ENCODE assay signal across 8 cellular contexts in genomic region chr19:58059003-58059671, GRCh38. TPM values are rescaled to one million over a fixed set of nuclear protein-coding genes. Genes with fewer than 3 reads are reported as not detected.
DNase-seq lines count a peak whose midpoint lies in the region; ATAC-seq lines count a peak whose summit lies in the region.

Gene ZNF135, plus strand, starts transcription at chr19:58059282. Its CDS starts 721 bp downstream, at chr19:58060003.

- DNase-seq in D341Med (ENCODE audit: low spot score) = peak; percentile 94
- DNase-seq in NCI-H82 treated with DMSO at 0.1 percent for 48 hours (lab: John Stamatoyannopoulos, UW; ENCODE audit: unreplicated experiment) = peak; percentile 23
- DNase-seq in activated naive CD8-positive, alpha-beta T cell treated with anti-CD3 and anti-CD28 coated beads, Interleukin-2, amount 10 ng/mL, durations not matched to agents 7 days and 5 days = peak; percentile 86
- DNase-seq in Right ventricle myocardium superior = peak; percentile 94
- peak; percentile 81 for DNase-seq in occipital lobe (lab: John Stamatoyannopoulos, UW)
- peak; percentile 75 to 79 for DNase-seq in stimulated activated naive CD8-positive, alpha-beta T cell treated with anti-CD3 and anti-CD28 coated beads, Interleukin-15, amount 100 ng/mL, for 72 hours
- DNase-seq in NCI-H1694 treated with DMSO at 0.1 percent for 48 hours (lab: John Stamatoyannopoulos, UW) = no peak

- POLR2A ChIA-PET in activated naive CD8-positive, alpha-beta T cell treated with anti-CD3 and anti-CD28 coated beads, Interleukin-2, amount 10 ng/mL, durations not matched to agents 7 days and 5 days (lab: Charles Lee) = interaction anchor here (0.6 to 3.3 kb wide), 17 partner anchors 9 to 551 kb away, joined by 3 to 31 read pairs (median 3); partner anchors contain the start of genes ZNF211, ZNF329, ZNF417 and ZNF551

- peaks cover 25% of the 10 kb centered on the region for H3K9me3 Mint-ChIP-seq in activated naive CD8-positive, alpha-beta T cell treated with anti-CD3 and anti-CD28 coated beads, Interleukin-2, amount 10 ng/mL, durations not matched to agents 7 days and 5 days
- H3K9me3 Mint-ChIP-seq in stimulated activated naive CD8-positive, alpha-beta T cell treated with anti-CD3 and anti-CD28 coated beads, Interleukin-15, amount 100 ng/mL, for 72 hours = peaks cover 19 to 76% of the 10 kb centered on the region in 2 donors

- peaks cover 3% of the 10 kb centered on the region for H3K4me1 Mint-ChIP-seq in activated naive CD8-positive, alpha-beta T cell treated with anti-CD3 and anti-CD28 coated beads, Interleukin-2, amount 10 ng/mL, durations not matched to agents 7 days and 5 days
- H3K4me1 Mint-ChIP-seq in stimulated activated naive CD8-positive, alpha-beta T cell treated with anti-CD3 and anti-CD28 coated beads, Interleukin-15, amount 100 ng/mL, for 72 hours = peaks cover 19% of the 10 kb centered on the region

- peak within 1 kb of the TSS; percentile 89 for H3K27ac Mint-ChIP-seq in activated naive CD8-positive, alpha-beta T cell treated with anti-CD3 and anti-CD28 coated beads, Interleukin-2, amount 10 ng/mL, durations not matched to agents 7 days and 5 days
- H3K27ac Mint-ChIP-seq in stimulated activated naive CD8-positive, alpha-beta T cell treated with anti-CD3 and anti-CD28 coated beads, Interleukin-15, amount 100 ng/mL, for 72 hours = peak within 1 kb of the TSS; percentile 94 to 95

- H3K36me3 Mint-ChIP-seq in activated naive CD8-positive, alpha-beta T cell treated with anti-CD3 and anti-CD28 coated beads, Interleukin-2, amount 10 ng/mL, durations not matched to agents 7 days and 5 days = peaks cover 14% of the 10 kb centered on the region

- intact Hi-C loops in Right ventricle myocardium superior (cut with DNase I) = no loop called here

- peak; percentile 92 for ATAC-seq in activated naive CD8-positive, alpha-beta T cell treated with anti-CD3 and anti-CD28 coated beads, Interleukin-2, amount 10 ng/mL, durations not matched to agents 7 days and 5 days (ENCODE audit: low read depth)
- peak; percentile 99 for ATAC-seq in Right ventricle myocardium superior (ENCODE audit: poor library complexity)
- ATAC-seq in stimulated activated naive CD8-positive, alpha-beta T cell treated with anti-CD3 and anti-CD28 coated beads, Interleukin-15, amount 100 ng/mL, for 72 hours = peak; percentile 94
- ATAC-seq in HG03095 (IDR thresholded peaks at IDR 0.05; ENCODE audit: unreplicated experiment) = no peak

- peak within 1 kb of the TSS; percentile 82 for H3K4me3 Mint-ChIP-seq in activated naive CD8-positive, alpha-beta T cell treated with anti-CD3 and anti-CD28 coated beads, Interleukin-2, amount 10 ng/mL, durations not matched to agents 7 days and 5 days
- peak within 1 kb of the TSS; percentile 84 to 85 for H3K4me3 Mint-ChIP-seq in stimulated activated naive CD8-positive, alpha-beta T cell treated with anti-CD3 and anti-CD28 coated beads, Interleukin-15, amount 100 ng/mL, for 72 hours

- H3K27me3 Mint-ChIP-seq in activated naive CD8-positive, alpha-beta T cell treated with anti-CD3 and anti-CD28 coated beads, Interleukin-2, amount 10 ng/mL, durations not matched to agents 7 days and 5 days = peaks cover 2% of the 10 kb centered on the region
- peaks cover 22% of the 10 kb centered on the region for H3K27me3 Mint-ChIP-seq in stimulated activated naive CD8-positive, alpha-beta T cell treated with anti-CD3 and anti-CD28 coated beads, Interleukin-15, amount 100 ng/mL, for 72 hours

RNA-seq across cellular contexts. Expression of gene ZNF135, which starts in this region (rescaled TPM):
- 1 to 10 TPM; 3.8 TPM for total RNA-seq in activated naive CD8-positive, alpha-beta T cell treated with anti-CD3 and anti-CD28 coated beads, Interleukin-2, amount 10 ng/mL, durations not matched to agents 7 days and 5 days
- total RNA-seq in Right ventricle myocardium superior (3.4 TPM), occipital lobe (13.4 TPM)
